Comparison of ENCODE assay signal across 8 cellular contexts in the genomic region with DNA sequence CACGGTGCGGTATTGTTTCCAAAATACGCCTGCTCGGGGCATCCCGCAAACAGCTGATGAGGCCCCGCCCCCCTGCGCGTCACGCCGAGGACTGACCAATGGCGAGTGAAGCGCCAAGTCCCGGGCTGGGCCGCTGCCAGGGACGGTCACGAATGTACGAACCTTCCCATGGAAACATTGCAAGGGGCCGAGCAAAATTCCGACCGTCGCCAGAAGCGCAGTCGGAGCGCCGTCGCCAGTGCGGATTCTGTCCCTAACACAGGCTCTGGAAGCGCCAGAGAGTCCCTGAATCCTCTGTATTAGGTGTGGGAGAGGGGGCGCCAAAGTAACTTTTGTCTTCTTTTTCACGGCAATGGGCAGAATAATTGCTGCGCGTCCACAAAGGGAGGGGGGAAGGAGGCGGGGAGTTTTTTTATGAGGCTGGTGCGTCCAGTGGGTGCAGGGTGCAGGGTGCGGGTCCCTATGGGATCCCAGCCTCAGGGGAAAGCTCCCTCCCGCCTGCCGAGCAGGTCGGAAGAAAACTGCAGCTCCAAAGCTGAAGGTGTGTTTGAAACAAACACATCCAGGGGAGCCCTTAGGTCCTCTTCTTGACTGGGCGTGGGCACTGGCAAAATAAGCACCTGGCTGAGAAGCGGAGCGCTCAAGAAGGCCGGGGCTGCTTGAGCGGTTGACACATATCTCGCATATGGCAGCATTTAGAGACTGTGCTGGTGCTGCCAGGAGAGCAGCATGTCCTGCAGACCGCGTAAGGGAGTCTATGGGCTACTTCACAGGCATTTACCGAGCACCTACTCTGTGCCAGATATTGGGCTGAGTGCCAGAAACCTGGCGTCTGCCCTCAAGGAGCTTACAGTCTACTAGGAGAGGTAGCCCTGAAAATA. TPM values are rescaled to one million over a fixed set of nuclear protein-coding genes. Genes with fewer than 3 reads are reported as not detected.
DNase-seq lines count a peak whose midpoint lies in the region; ATAC-seq and TF ChIP-seq lines count a peak whose summit lies in the region.

A gene with protein sequence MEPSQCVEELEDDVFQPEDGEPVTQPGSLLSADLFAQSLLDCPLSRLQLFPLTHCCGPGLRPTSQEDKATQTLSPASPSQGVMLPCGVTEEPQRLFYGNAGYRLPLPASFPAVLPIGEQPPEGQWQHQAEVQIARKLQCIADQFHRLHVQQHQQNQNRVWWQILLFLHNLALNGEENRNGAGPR (minus strand): TSS at position 25 of the 881 bp plus-strand sequence. CDS start 2,793 bp downstream, outside the sequence.

- H3K27ac ChIP-seq in dorsolateral prefrontal cortex (peak within 1 kb of the TSS in 36 of 59 donors; percentile 10 to 79 (median 56)), right lobe of liver (peak within 1 kb of the TSS; percentile 73 to 83 (median 78))

- peaks cover 0 to 42% (median 18%) of the 10 kb centered on the region in 4 donors for H3K4me1 ChIP-seq in right lobe of liver

- H3K9me3 ChIP-seq in right lobe of liver = no peaks in the 10 kb centered on the region

- intact Hi-C loops in dorsolateral prefrontal cortex (cut with DNase I) = loop anchor here (5.0 to 10.0 kb wide), 4 partner anchors 56 to 168 kb away; partner anchors contain the start of genes BUB1B (in 1 of the 2) and SRP14 (in 1 of the 2)
- intact Hi-C loops in right lobe of liver (cut with DNase I) = loop anchor here in 1 of 2 donors (10.0 kb wide), 1 partner anchor 64 kb away; no protein-coding TSS in a partner anchor

- TF ChIP-seq CTCF in dorsolateral prefrontal cortex (IDR thresholded peaks at IDR 0.05 in 54 of 56, conservative IDR thresholded peaks at IDR 0.05 in 2 of 56; ENCODE audit: low read depth in 1 of 56, partially characterized antibody in 56 of 56) (peak in 49 of 56 donors; percentile 14 to 64 (median 44)), right lobe of liver (IDR thresholded peaks at IDR 0.05) (peak in 3 of 4 donors; percentile 21 to 32 (median 24))

- H3K4me3 ChIP-seq in dorsolateral prefrontal cortex = peak within 1 kb of the TSS; percentile 35 to 91 (median 71)
- H3K4me3 ChIP-seq in right lobe of liver = peak within 1 kb of the TSS; percentile 49 to 75 (median 71)

- ATAC-seq in GM19372 (IDR thresholded peaks at IDR 0.05; ENCODE audit: low read depth, unreplicated experiment) (peak; percentile 61), HG03521 (IDR thresholded peaks at IDR 0.05; ENCODE audit: unreplicated experiment) (peak; percentile 55), right lobe of liver (peak; percentile 78 to 83 (median 80))

- WGBS in right lobe of liver (ENCODE audit: insufficient coverage, low coverage, low lambda C conversion rate, missing lambda C conversion rate) = 10% methylated on average over 12 of the region's 48 CpGs

- H3K27me3 ChIP-seq in dorsolateral prefrontal cortex (no peaks in the 10 kb centered on the region), right lobe of liver (no peaks in the 10 kb centered on the region)

- DNase-seq in C1 segment of cervical spinal cord (lab: John Stamatoyannopoulos, UW) = peak; percentile 77 to 96 (median 94)
- DNase-seq in NCI-H748 (lab: John Stamatoyannopoulos, UW; ENCODE audit: unreplicated experiment) = peak; percentile 96
- DNase-seq in activated CD4-positive, alpha-beta T cell treated with anti-CD3 and anti-CD28 coated beads, Interleukin-2, amount 50 U/mL, for 1 hour = peak; percentile 98
- peak; percentile 96 to 99 (median 98) for DNase-seq in dorsolateral prefrontal cortex
- DNase-seq in right lobe of liver = peak; percentile 99 to 100 (median 100)
- peak; percentile 99 for DNase-seq in stimulated activated CD4-positive, alpha-beta T cell treated with anti-CD3 and anti-CD28 coated beads, Interleukin-4, amount 100 ng/mL, for 24 hours

- H3K36me3 ChIP-seq in right lobe of liver = no peaks in the 10 kb centered on the region

- no peak for TF ChIP-seq POLR2A in right lobe of liver (IDR thresholded peaks at IDR 0.05)

RNA-seq across cellular contexts. Expression of the gene that starts here (rescaled TPM):
- total RNA-seq in dorsolateral prefrontal cortex = 1 to 10 TPM in 117 of 120 experiments, under 1 TPM in 3; 0.89 to 7.2 (median 2.6) TPM
- total RNA-seq in right lobe of liver = 1 to 10 TPM; 1.7 to 7.3 (median 3.4) TPM

Comparison
In these comparisons a context has a peak if more than half of its experiments do, and no peak if none do; other contexts are left out.
1. Peak in every context shown above with its lines: DNase-seq, ATAC-seq, H3K4me3 ChIP-seq and H3K27ac ChIP-seq.